18 cellular contexts compared by ENCODE assay signal in the genomic region with DNA sequence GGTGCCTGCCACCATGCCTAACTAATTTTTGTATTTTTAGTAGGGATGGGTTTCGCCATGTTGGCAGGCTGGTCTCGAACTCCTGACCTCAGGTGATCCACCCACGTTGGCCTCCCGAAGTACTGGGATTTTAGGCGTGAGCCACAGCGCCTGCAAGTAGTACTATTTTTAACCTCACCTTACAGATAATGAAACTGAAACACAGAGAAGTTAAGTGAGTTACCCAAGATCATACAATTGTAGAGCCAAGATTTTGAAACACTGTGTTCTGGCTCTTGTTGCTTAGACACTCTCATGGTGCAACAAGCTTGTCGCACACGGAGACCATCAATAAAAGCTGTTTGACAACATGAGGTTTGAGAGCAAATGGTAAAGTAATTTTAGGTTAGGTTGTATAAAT.
DNase-seq lines count a peak whose midpoint lies in the region; ATAC-seq and TF ChIP-seq lines count a peak whose summit lies in the region.
"Had no signal": no experiment of that assay in that cellular context is flagged by ENCODE, and none has a peak within 500 bp of the region (broad histone marks: within the 10 kb centered on the region; RNA-seq: fewer than 3 reads in every experiment).

No MANE protein-coding gene starts in this region.

- 86 to 91% (median 88%) methylated on average over 8 of the region's 8 CpGs for WGBS in heart left ventricle, 4 donors

- DNase-seq in NOMO-1 treated with DMSO at 0.1 percent for 48 hours (lab: John Stamatoyannopoulos, UW; ENCODE audit: unreplicated experiment) (peak; percentile 67), mesenteric fat pad (ENCODE audit: low spot score) (no peak), heart left ventricle (no peak)
- DNase-seq in activated effector memory CD4-positive, alpha-beta T cell treated with Interleukin-2 at 50 U/mL for 16 hours = no peak
- DNase-seq: activated CD4-positive, alpha-beta T cell treated with anti-CD3 and anti-CD28 coated beads for 4 hours; aorta; colonic mucosa; NCI-H1436 treated with DMSO at 0.1 percent for 48 hours; NCI-H524; retina; RPMI8226; upper lobe of left lung had no signal

- no peak overlapping the region for H3K4me3 Mint-ChIP-seq in activated T-helper 17 cell treated with anti-CD3 and anti-CD28 coated beads, Interleukin-2, amount 50 U/mL, for 72 hours
- H3K4me3 Mint-ChIP-seq: nephron had no signal

- ATAC-seq in GM18498 (IDR thresholded peaks at IDR 0.05; ENCODE audit: unreplicated experiment) = peak; percentile 40
- ATAC-seq in GM19351 (IDR thresholded peaks at IDR 0.05; ENCODE audit: unreplicated experiment) = peak; percentile 41
- peak; percentile 48 for ATAC-seq in HG02885 (IDR thresholded peaks at IDR 0.05; ENCODE audit: poor library complexity, unreplicated experiment)
- ATAC-seq in activated T-helper 17 cell treated with anti-CD3 and anti-CD28 coated beads, Interleukin-2, amount 50 U/mL, for 72 hours (replicated peaks) = no peak
- ATAC-seq in heart left ventricle = no peak

- no peaks in the 10 kb centered on the region for H3K27me3 Mint-ChIP-seq in activated T-helper 17 cell treated with anti-CD3 and anti-CD28 coated beads, Interleukin-2, amount 50 U/mL, for 72 hours

- intact Hi-C loops in heart left ventricle (cut with DNase I) = no loop called here

- H3K27ac Mint-ChIP-seq in activated T-helper 17 cell treated with anti-CD3 and anti-CD28 coated beads, Interleukin-2, amount 50 U/mL, for 72 hours = no peak overlapping the region
- H3K27ac Mint-ChIP-seq: nephron had no signal

- no peaks in the 10 kb centered on the region for H3K4me1 Mint-ChIP-seq in activated T-helper 17 cell treated with anti-CD3 and anti-CD28 coated beads, Interleukin-2, amount 50 U/mL, for 72 hours

- TF ChIP-seq CTCF in heart left ventricle (IDR thresholded peaks at IDR 0.05) = no peak

- no peaks in the 10 kb centered on the region for H3K36me3 ChIP-seq in heart left ventricle
- H3K36me3 ChIP-seq: colonic mucosa, HAP-1, upper lobe of left lung had no signal

- peaks cover 0 to 17% (median 5%) of the 10 kb centered on the region in 12 donors for H3K9me3 ChIP-seq in heart left ventricle
- H3K9me3 ChIP-seq: colonic mucosa, HAP-1 had no signal

- H3K27ac ChIP-seq in heart left ventricle = no peak overlapping the region
- H3K27ac ChIP-seq: colonic mucosa, upper lobe of left lung had no signal

- H3K27me3 ChIP-seq in heart left ventricle = peaks cover 0 to 4% (median 0%) of the 10 kb centered on the region in 9 donors
- H3K27me3 ChIP-seq: colonic mucosa, upper lobe of left lung had no signal

- no peaks in the 10 kb centered on the region for H3K4me1 ChIP-seq in heart left ventricle
- H3K4me1 ChIP-seq: colonic mucosa, HAP-1, upper lobe of left lung had no signal

- peaks cover 3% of the 10 kb centered on the region for H3K9me3 Mint-ChIP-seq in activated T-helper 17 cell treated with anti-CD3 and anti-CD28 coated beads, Interleukin-2, amount 50 U/mL, for 72 hours

- H3K4me3 ChIP-seq in heart left ventricle = no peak overlapping the region
- H3K4me3 ChIP-seq: colonic mucosa, HAP-1, upper lobe of left lung had no signal

- TF ChIP-seq POLR2A in heart left ventricle (IDR thresholded peaks at IDR 0.05) = no peak

- H3K36me3 Mint-ChIP-seq in activated T-helper 17 cell treated with anti-CD3 and anti-CD28 coated beads, Interleukin-2, amount 50 U/mL, for 72 hours (ENCODE audit: low read depth) = no peaks in the 10 kb centered on the region

Comparison
In these comparisons a context has a peak if more than half of its experiments do, and no peak if none do; other contexts are left out.
1. ATAC-seq: peak in GM18498 (single experiment), GM19351 (single experiment) and HG02885 (single experiment); none in activated T-helper 17 cell treated with anti-CD3 and anti-CD28 coated beads, Interleukin-2, amount 50 U/mL, for 72 hours (single experiment) and heart left ventricle (0 of 4).